ENCODE assay signal across 15 cellular contexts in genomic region chr5:134594336-134594735, GRCh38. TPM values are rescaled to one million over a fixed set of nuclear protein-coding genes. Genes with fewer than 3 reads are reported as not detected.
A peak's percentile ranks its signal among the peaks of the same experiment; 100 is the strongest.
DNase-seq lines count a peak whose midpoint lies in the region; ATAC-seq and TF ChIP-seq lines count a peak whose summit lies in the region.
"Had no signal": no experiment of that assay in that cellular context is flagged by ENCODE, and none has a peak within 500 bp of the region (broad histone marks: within the 10 kb centered on the region; RNA-seq: fewer than 3 reads in every experiment).

No MANE protein-coding gene starts in this region.

- TF ChIP-seq RAD21 in liver (IDR thresholded peaks at IDR 0.05), result peak in 1 of 2 donors; percentile 37

- no peak overlapping the region for H3K9ac ChIP-seq in liver (ENCODE audit: low read depth in 1 of 2, low read length in 2 of 2)
- H3K9ac ChIP-seq: GM23248 had no signal

- H3K27ac ChIP-seq in adrenal gland (no peak overlapping the region), liver (ENCODE audit: low read depth in 1 of 2, low read length in 2 of 2) (peak overlapping the region in 1 of 2 donors; percentile 6)
- H3K27ac ChIP-seq: 22Rv1, GM23248, SK-N-MC had no signal

- no peak for ATAC-seq in GM21737 (IDR thresholded peaks at IDR 0.05; ENCODE audit: unreplicated experiment)
- ATAC-seq in GM18505 (IDR thresholded peaks at IDR 0.05; ENCODE audit: unreplicated experiment), result no peak
- no peak for ATAC-seq in HG03159 (IDR thresholded peaks at IDR 0.05; ENCODE audit: unreplicated experiment)
- no peak for ATAC-seq in HG03045 (IDR thresholded peaks at IDR 0.05; ENCODE audit: unreplicated experiment)
- ATAC-seq: Right ventricle myocardium inferior had no signal

- WGBS in adrenal gland, 4 donors, result 62 to 79% (median 70%) methylated on average over 3 to 7 of the region's 7 CpGs
- WGBS in liver, result 51% methylated on average over 7 of the region's 7 CpGs

- H3K4me3 ChIP-seq in adrenal gland (no peak overlapping the region), liver (ENCODE audit: low read depth in 1 of 3, low read length in 3 of 3) (no peak overlapping the region)
- H3K4me3 ChIP-seq: GM23248, SK-N-MC had no signal

- intact Hi-C loops in adrenal gland (cut with DNase I), result loop anchor here in 1 of 2 donors (10.0 kb wide), 1 partner anchor 410 kb away; no protein-coding TSS in a partner anchor

- H3K4me1 ChIP-seq in adrenal gland (replicated peaks in 1 of 2) (no peaks in the 10 kb centered on the region), liver (ENCODE audit: control insufficient read depth in 4 of 4, insufficient read depth in 4 of 4, low read length in 3 of 4) (peaks cover 0 to 7% (median 3%) of the 10 kb centered on the region in 4 donors)

- H3K27me3 ChIP-seq in adrenal gland (no peaks in the 10 kb centered on the region), liver (ENCODE audit: control insufficient read depth in 4 of 4, insufficient read depth in 4 of 4, low read length in 3 of 4) (no peaks in the 10 kb centered on the region)

- no peaks in the 10 kb centered on the region for H3K9me3 ChIP-seq in adrenal gland (replicated peaks in 1 of 3)
- no peaks in the 10 kb centered on the region for H3K9me3 ChIP-seq in liver (ENCODE audit: control insufficient read depth in 4 of 4, low read length in 3 of 4)
- H3K9me3 ChIP-seq: Caco-2 had no signal

- DNase-seq in NCI-H82 (lab: John Stamatoyannopoulos, UW), result peak; percentile 75
- no peak for DNase-seq in NCI-H82 treated with DMSO at 0.1 percent for 48 hours (lab: John Stamatoyannopoulos, UW; ENCODE audit: unreplicated experiment)
- DNase-seq in adrenal gland, result peak in 6 of 7 donors; percentile 40 to 66 (median 50)
- DNase-seq: Caco-2, GM23248, MV-4-11, T-cell had no signal

- TF ChIP-seq POLR2A in adrenal gland (IDR thresholded peaks at IDR 0.05) (no peak), GM18505 (IDR thresholded peaks at IDR 0.05; ENCODE audit: borderline replicate concordance, extremely low read depth, insufficient read depth, insufficient read length) (no peak)

- TF ChIP-seq CTCF in adrenal gland (IDR thresholded peaks at IDR 0.05) (no peak), liver (IDR thresholded peaks at IDR 0.05; ENCODE audit: low read depth, low read length, missing input control) (no peak)

- H3K36me3 ChIP-seq in adrenal gland (replicated peaks in 1 of 2), result no peaks in the 10 kb centered on the region
- H3K36me3 ChIP-seq in liver (ENCODE audit: control insufficient read depth in 4 of 4, insufficient read depth in 3 of 4, low read depth in 1 of 4, low read length in 3 of 4), result no peaks in the 10 kb centered on the region

TF ChIP-seq in liver, 16 proteins besides CTCF, POLR2A, EP300 and RAD21:
- TF ChIP-seq ATF3 (IDR thresholded peaks at IDR 0.05), result no peak
- no peak for TF ChIP-seq TAF1 (conservative IDR thresholded peaks at IDR 0.05)
- TF ChIP-seq JUND (IDR thresholded peaks at IDR 0.05), result peak in 1 of 2 donors; percentile 27
- peak; percentile 84 to 88 for TF ChIP-seq RXRA (IDR thresholded peaks at IDR 0.05)
- no peak for TF ChIP-seq NR2F2 (IDR thresholded peaks at IDR 0.05)
- TF ChIP-seq YY1 (IDR thresholded peaks at IDR 0.05), result no peak
- no peak for TF ChIP-seq FOXA1 (IDR thresholded peaks at IDR 0.05)
- no peak for TF ChIP-seq ZBTB33 (IDR thresholded peaks at IDR 0.05)
- TF ChIP-seq SP1 (IDR thresholded peaks at IDR 0.05), result peak; percentile 54
- no peak for TF ChIP-seq EGR1 (IDR thresholded peaks at IDR 0.05; ENCODE audit: low read depth in 2 of 2)
- no peak for TF ChIP-seq FOXA2 (IDR thresholded peaks at IDR 0.05)
- TF ChIP-seq HNF4A (conservative IDR thresholded peaks at IDR 0.05), result peak; percentile 83 to 87
- TF ChIP-seq, protein P1, sequence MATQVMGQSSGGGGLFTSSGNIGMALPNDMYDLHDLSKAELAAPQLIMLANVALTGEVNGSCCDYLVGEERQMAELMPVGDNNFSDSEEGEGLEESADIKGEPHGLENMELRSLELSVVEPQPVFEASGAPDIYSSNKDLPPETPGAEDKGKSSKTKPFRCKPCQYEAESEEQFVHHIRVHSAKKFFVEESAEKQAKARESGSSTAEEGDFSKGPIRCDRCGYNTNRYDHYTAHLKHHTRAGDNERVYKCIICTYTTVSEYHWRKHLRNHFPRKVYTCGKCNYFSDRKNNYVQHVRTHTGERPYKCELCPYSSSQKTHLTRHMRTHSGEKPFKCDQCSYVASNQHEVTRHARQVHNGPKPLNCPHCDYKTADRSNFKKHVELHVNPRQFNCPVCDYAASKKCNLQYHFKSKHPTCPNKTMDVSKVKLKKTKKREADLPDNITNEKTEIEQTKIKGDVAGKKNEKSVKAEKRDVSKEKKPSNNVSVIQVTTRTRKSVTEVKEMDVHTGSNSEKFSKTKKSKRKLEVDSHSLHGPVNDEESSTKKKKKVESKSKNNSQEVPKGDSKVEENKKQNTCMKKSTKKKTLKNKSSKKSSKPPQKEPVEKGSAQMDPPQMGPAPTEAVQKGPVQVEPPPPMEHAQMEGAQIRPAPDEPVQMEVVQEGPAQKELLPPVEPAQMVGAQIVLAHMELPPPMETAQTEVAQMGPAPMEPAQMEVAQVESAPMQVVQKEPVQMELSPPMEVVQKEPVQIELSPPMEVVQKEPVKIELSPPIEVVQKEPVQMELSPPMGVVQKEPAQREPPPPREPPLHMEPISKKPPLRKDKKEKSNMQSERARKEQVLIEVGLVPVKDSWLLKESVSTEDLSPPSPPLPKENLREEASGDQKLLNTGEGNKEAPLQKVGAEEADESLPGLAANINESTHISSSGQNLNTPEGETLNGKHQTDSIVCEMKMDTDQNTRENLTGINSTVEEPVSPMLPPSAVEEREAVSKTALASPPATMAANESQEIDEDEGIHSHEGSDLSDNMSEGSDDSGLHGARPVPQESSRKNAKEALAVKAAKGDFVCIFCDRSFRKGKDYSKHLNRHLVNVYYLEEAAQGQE (IDR thresholded peaks at IDR 0.05), result no peak
- TF ChIP-seq GABPA (IDR thresholded peaks at IDR 0.05 in 1 of 2, conservative IDR thresholded peaks at IDR 0.05 in 1 of 2), result peak in 1 of 2 donors; percentile 23
- TF ChIP-seq, protein P2, sequence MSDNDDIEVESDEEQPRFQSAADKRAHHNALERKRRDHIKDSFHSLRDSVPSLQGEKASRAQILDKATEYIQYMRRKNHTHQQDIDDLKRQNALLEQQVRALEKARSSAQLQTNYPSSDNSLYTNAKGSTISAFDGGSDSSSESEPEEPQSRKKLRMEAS (IDR thresholded peaks at IDR 0.05), result no peak
- peak; percentile 31 for TF ChIP-seq HNF4G (IDR thresholded peaks at IDR 0.05)

RNA-seq across cellular contexts. Expression of gene SAR1B, which starts 38.3 kb away (rescaled TPM):
- total RNA-seq in adrenal gland (100 to 1,000 TPM in 4 of 8 donors, 10 to 100 TPM in 4; 44.2 to 279 (median 95.5) TPM), liver (100 to 1,000 TPM in 1 of 2 donors, 10 to 100 TPM in 1; 36.6 to 212 TPM)
- polyA plus RNA-seq in adrenal gland (100 to 1,000 TPM in 1 of 3 donors, 10 to 100 TPM in 2; 13.6 to 152 (median 28.0) TPM), liver (100 to 1,000 TPM in 1 of 2 donors, 10 to 100 TPM in 1; 75.5 to 116 TPM)

RNA-seq across cellular contexts. Expression of gene SEC24A, which starts 54.2 kb away (rescaled TPM):
- total RNA-seq in adrenal gland (10 to 100 TPM; 14.7 to 67.8 (median 27.6) TPM), liver (10 to 100 TPM; 21.0 to 46.6 TPM)
- polyA plus RNA-seq in adrenal gland (10 to 100 TPM in 1 of 3 donors, 1 to 10 TPM in 2; 2.3 to 61.9 (median 3.8) TPM), liver (10 to 100 TPM; 10.1 to 16.7 TPM)
